Comparison of ENCODE assay signal across 1 cellular context in the genomic region with DNA sequence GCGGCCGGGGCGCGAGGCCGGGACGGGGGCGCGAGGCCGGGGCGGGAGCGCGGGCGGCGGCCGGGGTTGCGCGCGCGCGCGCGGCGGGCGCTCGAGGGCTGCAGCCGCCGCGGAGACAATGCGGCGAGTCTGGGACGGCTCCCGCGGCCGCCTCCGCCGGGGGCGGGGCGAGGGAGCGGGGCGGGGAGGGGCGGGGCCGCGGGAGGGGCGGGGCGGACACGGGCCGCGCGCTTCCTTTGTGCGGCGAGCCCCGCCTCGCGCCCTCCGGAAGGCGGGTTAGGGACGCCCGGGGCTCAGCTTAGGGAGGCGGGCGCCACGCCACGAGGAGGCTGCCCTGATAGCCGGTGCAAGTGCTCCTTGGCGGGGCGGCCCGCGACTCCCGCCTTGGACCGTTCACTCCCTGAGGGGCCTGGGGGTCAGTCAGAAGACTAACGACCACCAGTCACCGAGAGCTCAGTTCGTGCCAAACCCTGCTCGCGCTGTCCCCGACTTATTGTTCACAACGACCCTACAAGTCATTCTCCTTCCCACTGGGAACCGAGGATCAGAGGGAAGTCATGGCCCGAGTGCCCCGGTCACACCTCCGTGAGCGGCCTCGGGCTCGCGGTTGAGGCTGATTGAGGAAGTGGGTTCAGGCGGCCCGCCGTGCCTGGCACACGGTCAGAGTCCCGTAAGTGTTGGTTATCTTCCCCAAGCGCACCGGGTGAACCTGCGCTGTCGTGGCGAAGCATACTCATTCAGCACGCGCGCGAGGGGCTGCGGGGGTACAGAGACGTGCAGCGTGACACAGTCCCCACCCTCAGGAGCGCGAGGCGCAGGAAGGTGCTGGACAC.
TF ChIP-seq lines count a peak whose summit lies in the region.

No MANE protein-coding gene starts in this region.

TF ChIP-seq in HepG2, 621 proteins besides CTCF, POLR2A, EP300 and RAD21 (continued from another document and continues in another):
- TF ChIP-seq, protein P1, sequence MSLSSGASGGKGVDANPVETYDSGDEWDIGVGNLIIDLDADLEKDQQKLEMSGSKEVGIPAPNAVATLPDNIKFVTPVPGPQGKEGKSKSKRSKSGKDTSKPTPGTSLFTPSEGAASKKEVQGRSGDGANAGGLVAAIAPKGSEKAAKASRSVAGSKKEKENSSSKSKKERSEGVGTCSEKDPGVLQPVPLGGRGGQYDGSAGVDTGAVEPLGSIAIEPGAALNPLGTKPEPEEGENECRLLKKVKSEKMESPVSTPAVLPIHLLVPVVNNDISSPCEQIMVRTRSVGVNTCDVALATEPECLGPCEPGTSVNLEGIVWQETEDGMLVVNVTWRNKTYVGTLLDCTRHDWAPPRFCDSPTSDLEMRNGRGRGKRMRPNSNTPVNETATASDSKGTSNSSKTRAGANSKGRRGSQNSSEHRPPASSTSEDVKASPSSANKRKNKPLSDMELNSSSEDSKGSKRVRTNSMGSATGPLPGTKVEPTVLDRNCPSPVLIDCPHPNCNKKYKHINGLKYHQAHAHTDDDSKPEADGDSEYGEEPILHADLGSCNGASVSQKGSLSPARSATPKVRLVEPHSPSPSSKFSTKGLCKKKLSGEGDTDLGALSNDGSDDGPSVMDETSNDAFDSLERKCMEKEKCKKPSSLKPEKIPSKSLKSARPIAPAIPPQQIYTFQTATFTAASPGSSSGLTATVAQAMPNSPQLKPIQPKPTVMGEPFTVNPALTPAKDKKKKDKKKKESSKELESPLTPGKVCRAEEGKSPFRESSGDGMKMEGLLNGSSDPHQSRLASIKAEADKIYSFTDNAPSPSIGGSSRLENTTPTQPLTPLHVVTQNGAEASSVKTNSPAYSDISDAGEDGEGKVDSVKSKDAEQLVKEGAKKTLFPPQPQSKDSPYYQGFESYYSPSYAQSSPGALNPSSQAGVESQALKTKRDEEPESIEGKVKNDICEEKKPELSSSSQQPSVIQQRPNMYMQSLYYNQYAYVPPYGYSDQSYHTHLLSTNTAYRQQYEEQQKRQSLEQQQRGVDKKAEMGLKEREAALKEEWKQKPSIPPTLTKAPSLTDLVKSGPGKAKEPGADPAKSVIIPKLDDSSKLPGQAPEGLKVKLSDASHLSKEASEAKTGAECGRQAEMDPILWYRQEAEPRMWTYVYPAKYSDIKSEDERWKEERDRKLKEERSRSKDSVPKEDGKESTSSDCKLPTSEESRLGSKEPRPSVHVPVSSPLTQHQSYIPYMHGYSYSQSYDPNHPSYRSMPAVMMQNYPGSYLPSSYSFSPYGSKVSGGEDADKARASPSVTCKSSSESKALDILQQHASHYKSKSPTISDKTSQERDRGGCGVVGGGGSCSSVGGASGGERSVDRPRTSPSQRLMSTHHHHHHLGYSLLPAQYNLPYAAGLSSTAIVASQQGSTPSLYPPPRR (CRISPR knock-in tag; IDR thresholded peaks at IDR 0.05; ENCODE audit: borderline replicate concordance), result no peak
- TF ChIP-seq, protein P2, sequence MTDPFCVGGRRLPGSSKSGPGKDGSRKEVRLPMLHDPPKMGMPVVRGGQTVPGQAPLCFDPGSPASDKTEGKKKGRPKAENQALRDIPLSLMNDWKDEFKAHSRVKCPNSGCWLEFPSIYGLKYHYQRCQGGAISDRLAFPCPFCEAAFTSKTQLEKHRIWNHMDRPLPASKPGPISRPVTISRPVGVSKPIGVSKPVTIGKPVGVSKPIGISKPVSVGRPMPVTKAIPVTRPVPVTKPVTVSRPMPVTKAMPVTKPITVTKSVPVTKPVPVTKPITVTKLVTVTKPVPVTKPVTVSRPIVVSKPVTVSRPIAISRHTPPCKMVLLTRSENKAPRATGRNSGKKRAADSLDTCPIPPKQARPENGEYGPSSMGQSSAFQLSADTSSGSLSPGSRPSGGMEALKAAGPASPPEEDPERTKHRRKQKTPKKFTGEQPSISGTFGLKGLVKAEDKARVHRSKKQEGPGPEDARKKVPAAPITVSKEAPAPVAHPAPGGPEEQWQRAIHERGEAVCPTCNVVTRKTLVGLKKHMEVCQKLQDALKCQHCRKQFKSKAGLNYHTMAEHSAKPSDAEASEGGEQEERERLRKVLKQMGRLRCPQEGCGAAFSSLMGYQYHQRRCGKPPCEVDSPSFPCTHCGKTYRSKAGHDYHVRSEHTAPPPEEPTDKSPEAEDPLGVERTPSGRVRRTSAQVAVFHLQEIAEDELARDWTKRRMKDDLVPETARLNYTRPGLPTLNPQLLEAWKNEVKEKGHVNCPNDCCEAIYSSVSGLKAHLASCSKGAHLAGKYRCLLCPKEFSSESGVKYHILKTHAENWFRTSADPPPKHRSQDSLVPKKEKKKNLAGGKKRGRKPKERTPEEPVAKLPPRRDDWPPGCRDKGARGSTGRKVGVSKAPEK (CRISPR knock-in tag; IDR thresholded peaks at IDR 0.05; ENCODE audit: borderline replicate concordance), result peak; percentile 99; the same call in 1 of the 2 replicates
- no peak for TF ChIP-seq CENPX (CRISPR knock-in tag; IDR thresholded peaks at IDR 0.05)
- TF ChIP-seq ZNF605 (CRISPR knock-in tag; IDR thresholded peaks at IDR 0.05), result peak; percentile 93
- no peak for TF ChIP-seq TEAD3 (CRISPR knock-in tag; optimal IDR thresholded peaks at IDR 0.05; ENCODE audit: borderline replicate concordance)
- TF ChIP-seq FOXJ3 (CRISPR knock-in tag; IDR thresholded peaks at IDR 0.05; ENCODE audit: borderline replicate concordance), result peak; percentile 29; the same call in 1 of the 2 replicates
- TF ChIP-seq MYC (CRISPR knock-in tag; IDR thresholded peaks at IDR 0.05; ENCODE audit: borderline replicate concordance), result peak; percentile 85
- TF ChIP-seq ZSCAN21 (CRISPR knock-in tag; IDR thresholded peaks at IDR 0.05; ENCODE audit: borderline replicate concordance), result peak; percentile 89
- TF ChIP-seq, protein P3, sequence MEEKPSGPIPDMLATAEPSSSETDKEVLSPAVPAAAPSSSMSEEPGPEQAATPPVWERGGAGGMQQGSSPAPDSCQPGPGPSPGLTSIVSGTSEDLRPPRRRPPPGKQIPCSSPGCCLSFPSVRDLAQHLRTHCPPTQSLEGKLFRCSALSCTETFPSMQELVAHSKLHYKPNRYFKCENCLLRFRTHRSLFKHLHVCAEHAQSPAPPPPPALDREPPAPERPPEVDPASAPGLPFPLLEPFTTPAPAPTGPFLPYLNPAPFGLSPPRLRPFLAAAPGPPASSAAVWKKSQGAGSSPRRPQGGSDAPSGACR (CRISPR knock-in tag; IDR thresholded peaks at IDR 0.05), result peak; percentile 94
- TF ChIP-seq CENPT (CRISPR knock-in tag; IDR thresholded peaks at IDR 0.05; ENCODE audit: low read depth), result no peak; the same call in 1 of the 2 replicates
- TF ChIP-seq ZFAT (CRISPR knock-in tag; conservative IDR thresholded peaks at IDR 0.05), result no peak; the same call in 1 of the 2 replicates
- TF ChIP-seq, protein P4, sequence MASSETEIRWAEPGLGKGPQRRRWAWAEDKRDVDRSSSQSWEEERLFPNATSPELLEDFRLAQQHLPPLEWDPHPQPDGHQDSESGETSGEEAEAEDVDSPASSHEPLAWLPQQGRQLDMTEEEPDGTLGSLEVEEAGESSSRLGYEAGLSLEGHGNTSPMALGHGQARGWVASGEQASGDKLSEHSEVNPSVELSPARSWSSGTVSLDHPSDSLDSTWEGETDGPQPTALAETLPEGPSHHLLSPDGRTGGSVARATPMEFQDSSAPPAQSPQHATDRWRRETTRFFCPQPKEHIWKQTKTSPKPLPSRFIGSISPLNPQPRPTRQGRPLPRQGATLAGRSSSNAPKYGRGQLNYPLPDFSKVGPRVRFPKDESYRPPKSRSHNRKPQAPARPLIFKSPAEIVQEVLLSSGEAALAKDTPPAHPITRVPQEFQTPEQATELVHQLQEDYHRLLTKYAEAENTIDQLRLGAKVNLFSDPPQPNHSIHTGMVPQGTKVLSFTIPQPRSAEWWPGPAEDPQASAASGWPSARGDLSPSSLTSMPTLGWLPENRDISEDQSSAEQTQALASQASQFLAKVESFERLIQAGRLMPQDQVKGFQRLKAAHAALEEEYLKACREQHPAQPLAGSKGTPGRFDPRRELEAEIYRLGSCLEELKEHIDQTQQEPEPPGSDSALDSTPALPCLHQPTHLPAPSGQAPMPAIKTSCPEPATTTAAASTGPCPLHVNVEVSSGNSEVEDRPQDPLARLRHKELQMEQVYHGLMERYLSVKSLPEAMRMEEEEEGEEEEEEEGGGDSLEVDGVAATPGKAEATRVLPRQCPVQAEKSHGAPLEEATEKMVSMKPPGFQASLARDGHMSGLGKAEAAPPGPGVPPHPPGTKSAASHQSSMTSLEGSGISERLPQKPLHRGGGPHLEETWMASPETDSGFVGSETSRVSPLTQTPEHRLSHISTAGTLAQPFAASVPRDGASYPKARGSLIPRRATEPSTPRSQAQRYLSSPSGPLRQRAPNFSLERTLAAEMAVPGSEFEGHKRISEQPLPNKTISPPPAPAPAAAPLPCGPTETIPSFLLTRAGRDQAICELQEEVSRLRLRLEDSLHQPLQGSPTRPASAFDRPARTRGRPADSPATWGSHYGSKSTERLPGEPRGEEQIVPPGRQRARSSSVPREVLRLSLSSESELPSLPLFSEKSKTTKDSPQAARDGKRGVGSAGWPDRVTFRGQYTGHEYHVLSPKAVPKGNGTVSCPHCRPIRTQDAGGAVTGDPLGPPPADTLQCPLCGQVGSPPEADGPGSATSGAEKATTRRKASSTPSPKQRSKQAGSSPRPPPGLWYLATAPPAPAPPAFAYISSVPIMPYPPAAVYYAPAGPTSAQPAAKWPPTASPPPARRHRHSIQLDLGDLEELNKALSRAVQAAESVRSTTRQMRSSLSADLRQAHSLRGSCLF (CRISPR knock-in tag; IDR thresholded peaks at IDR 0.05; ENCODE audit: borderline replicate concordance), result 0 out of 2 replicates have a peak, but pooled peaks have one; percentile 33
- TF ChIP-seq, protein P5, sequence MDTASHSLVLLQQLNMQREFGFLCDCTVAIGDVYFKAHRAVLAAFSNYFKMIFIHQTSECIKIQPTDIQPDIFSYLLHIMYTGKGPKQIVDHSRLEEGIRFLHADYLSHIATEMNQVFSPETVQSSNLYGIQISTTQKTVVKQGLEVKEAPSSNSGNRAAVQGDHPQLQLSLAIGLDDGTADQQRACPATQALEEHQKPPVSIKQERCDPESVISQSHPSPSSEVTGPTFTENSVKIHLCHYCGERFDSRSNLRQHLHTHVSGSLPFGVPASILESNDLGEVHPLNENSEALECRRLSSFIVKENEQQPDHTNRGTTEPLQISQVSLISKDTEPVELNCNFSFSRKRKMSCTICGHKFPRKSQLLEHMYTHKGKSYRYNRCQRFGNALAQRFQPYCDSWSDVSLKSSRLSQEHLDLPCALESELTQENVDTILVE (CRISPR knock-in tag; IDR thresholded peaks at IDR 0.05), result no peak
- TF ChIP-seq, protein P6, sequence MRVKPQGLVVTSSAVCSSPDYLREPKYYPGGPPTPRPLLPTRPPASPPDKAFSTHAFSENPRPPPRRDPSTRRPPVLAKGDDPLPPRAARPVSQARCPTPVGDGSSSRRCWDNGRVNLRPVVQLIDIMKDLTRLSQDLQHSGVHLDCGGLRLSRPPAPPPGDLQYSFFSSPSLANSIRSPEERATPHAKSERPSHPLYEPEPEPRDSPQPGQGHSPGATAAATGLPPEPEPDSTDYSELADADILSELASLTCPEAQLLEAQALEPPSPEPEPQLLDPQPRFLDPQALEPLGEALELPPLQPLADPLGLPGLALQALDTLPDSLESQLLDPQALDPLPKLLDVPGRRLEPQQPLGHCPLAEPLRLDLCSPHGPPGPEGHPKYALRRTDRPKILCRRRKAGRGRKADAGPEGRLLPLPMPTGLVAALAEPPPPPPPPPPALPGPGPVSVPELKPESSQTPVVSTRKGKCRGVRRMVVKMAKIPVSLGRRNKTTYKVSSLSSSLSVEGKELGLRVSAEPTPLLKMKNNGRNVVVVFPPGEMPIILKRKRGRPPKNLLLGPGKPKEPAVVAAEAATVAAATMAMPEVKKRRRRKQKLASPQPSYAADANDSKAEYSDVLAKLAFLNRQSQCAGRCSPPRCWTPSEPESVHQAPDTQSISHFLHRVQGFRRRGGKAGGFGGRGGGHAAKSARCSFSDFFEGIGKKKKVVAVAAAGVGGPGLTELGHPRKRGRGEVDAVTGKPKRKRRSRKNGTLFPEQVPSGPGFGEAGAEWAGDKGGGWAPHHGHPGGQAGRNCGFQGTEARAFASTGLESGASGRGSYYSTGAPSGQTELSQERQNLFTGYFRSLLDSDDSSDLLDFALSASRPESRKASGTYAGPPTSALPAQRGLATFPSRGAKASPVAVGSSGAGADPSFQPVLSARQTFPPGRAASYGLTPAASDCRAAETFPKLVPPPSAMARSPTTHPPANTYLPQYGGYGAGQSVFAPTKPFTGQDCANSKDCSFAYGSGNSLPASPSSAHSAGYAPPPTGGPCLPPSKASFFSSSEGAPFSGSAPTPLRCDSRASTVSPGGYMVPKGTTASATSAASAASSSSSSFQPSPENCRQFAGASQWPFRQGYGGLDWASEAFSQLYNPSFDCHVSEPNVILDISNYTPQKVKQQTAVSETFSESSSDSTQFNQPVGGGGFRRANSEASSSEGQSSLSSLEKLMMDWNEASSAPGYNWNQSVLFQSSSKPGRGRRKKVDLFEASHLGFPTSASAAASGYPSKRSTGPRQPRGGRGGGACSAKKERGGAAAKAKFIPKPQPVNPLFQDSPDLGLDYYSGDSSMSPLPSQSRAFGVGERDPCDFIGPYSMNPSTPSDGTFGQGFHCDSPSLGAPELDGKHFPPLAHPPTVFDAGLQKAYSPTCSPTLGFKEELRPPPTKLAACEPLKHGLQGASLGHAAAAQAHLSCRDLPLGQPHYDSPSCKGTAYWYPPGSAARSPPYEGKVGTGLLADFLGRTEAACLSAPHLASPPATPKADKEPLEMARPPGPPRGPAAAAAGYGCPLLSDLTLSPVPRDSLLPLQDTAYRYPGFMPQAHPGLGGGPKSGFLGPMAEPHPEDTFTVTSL (CRISPR knock-in tag; IDR thresholded peaks at IDR 0.05; ENCODE audit: borderline replicate concordance), result no peak
- TF ChIP-seq, protein P7, sequence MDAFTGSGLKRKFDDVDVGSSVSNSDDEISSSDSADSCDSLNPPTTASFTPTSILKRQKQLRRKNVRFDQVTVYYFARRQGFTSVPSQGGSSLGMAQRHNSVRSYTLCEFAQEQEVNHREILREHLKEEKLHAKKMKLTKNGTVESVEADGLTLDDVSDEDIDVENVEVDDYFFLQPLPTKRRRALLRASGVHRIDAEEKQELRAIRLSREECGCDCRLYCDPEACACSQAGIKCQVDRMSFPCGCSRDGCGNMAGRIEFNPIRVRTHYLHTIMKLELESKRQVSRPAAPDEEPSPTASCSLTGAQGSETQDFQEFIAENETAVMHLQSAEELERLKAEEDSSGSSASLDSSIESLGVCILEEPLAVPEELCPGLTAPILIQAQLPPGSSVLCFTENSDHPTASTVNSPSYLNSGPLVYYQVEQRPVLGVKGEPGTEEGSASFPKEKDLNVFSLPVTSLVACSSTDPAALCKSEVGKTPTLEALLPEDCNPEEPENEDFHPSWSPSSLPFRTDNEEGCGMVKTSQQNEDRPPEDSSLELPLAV (CRISPR knock-in tag; conservative IDR thresholded peaks at IDR 0.05; ENCODE audit: low read depth), result no peak
- TF ChIP-seq ZMYM3 (CRISPR knock-in tag; IDR thresholded peaks at IDR 0.05), result peak; percentile 79; the same call in 1 of the 2 replicates
- TF ChIP-seq SNAPC2 (CRISPR knock-in tag; IDR thresholded peaks at IDR 0.05), result peak; percentile 57; the same call in 1 of the 2 replicates
- no peak; the same call in 1 of the 2 replicates for TF ChIP-seq YEATS2 (CRISPR knock-in tag; IDR thresholded peaks at IDR 0.05; ENCODE audit: borderline replicate concordance)
- TF ChIP-seq NRL (CRISPR knock-in tag; IDR thresholded peaks at IDR 0.05; ENCODE audit: borderline replicate concordance), result peak; percentile 84; the same call in 1 of the 2 replicates
- TF ChIP-seq, protein P8, sequence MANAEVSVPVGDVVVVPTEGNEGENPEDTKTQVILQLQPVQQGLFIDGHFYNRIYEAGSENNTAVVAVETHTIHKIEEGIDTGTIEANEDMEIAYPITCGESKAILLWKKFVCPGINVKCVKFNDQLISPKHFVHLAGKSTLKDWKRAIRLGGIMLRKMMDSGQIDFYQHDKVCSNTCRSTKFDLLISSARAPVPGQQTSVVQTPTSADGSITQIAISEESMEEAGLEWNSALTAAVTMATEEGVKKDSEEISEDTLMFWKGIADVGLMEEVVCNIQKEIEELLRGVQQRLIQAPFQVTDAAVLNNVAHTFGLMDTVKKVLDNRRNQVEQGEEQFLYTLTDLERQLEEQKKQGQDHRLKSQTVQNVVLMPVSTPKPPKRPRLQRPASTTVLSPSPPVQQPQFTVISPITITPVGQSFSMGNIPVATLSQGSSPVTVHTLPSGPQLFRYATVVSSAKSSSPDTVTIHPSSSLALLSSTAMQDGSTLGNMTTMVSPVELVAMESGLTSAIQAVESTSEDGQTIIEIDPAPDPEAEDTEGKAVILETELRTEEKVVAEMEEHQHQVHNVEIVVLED (CRISPR knock-in tag; IDR thresholded peaks at IDR 0.05; ENCODE audit: borderline replicate concordance), result peak; percentile 71
- TF ChIP-seq SRF (IDR thresholded peaks at IDR 0.05; ENCODE audit: low read depth, low read length), result no peak
